8 cellular contexts compared by ENCODE assay signal in the genomic region with DNA sequence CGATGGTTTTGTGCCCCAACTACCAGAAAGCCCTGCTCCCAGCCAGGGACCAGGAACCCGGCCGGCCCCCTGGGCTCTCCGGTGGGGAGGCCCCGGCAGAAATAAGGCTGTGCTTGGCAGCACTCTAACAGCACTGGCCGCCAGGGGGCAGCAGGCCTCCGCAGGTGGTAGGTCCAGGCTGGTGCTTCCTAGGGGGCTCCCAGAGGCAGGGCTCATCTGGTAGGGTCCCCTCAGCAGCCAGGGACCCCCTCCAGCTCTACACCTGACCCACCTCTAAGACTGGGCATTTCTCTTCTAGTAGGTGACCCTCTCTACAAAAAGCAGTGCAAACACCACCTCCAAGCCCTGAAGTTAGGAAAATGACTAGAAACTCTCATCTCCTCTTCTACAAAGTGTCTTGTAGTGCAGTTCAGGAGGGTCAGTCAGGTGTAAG.
A peak's percentile ranks its signal among the peaks of the same experiment; 100 is the strongest.
DNase-seq lines count a peak whose midpoint lies in the region; ATAC-seq, FAIRE-seq and TF ChIP-seq lines count a peak whose summit lies in the region.

No MANE protein-coding gene starts in this region.

- H3K4me2 ChIP-seq in HepG2 (ENCODE audit: low read depth, low read length): no peak overlapping the region

- peaks cover 26% of the 10 kb centered on the region for H3K4me1 Mint-ChIP-seq in central memory CD8-positive, alpha-beta T cell

- H3K36me3 Mint-ChIP-seq in central memory CD8-positive, alpha-beta T cell (ENCODE audit: insufficient read depth): peaks cover 43% of the 10 kb centered on the region

- H3K9ac ChIP-seq in HepG2 (ENCODE audit: insufficient read depth, low read depth, low read length): no peak overlapping the region

- POLR2A ChIA-PET in HepG2 (lab: Yijun Ruan, JAX): no interaction called here

- H3K27ac Mint-ChIP-seq in central memory CD8-positive, alpha-beta T cell (ENCODE audit: low read depth): peak overlapping the region; percentile 57

- no TSS peak for BruUV-seq in HepG2 (replicated peaks; lab: Mats Ljungman, UMichigan)

- CTCF ChIA-PET in HepG2 (lab: Yijun Ruan, JAX; ENCODE audit: low intra/inter-chr PET ratio, low total read pairs): interaction anchor here (0.7 to 2.1 kb wide), 2 partner anchors 194 to 804 kb away, joined by 5 to 20 read pairs; no protein-coding TSS in a partner anchor

- TF ChIP-seq RAD21 in HepG2 (CRISPR knock-in tag; IDR thresholded peaks at IDR 0.05): peak; percentile 71

- no peak overlapping the region for H3K4me3 ChIP-seq in HepG2 (replicated peaks in 1 of 3; ENCODE audit: insufficient read depth in 1 of 3, low read depth in 2 of 3, low read length in 3 of 3)

- no peak for TF ChIP-seq POLR2A in HepG2 (IDR thresholded peaks at IDR 0.05; ENCODE audit: insufficient read depth in 1 of 2, low read depth in 2 of 2, low read length in 2 of 2)

- H3K79me2 ChIP-seq in HepG2 (ENCODE audit: insufficient read depth, low read length): no peaks in the 10 kb centered on the region

- intact Hi-C loops in HepG2 (cut with micrococcal nuclease; ENCODE audit: unreplicated experiment): loop anchor here (2.0 to 10.0 kb wide), 2 partner anchors 31 to 801 kb away; no protein-coding TSS in a partner anchor

- DNase-seq in NCI-H524 (lab: John Stamatoyannopoulos, UW) (peak; percentile 21 to 64), NCI-H524 treated with DMSO at 0.1 percent for 48 hours (lab: John Stamatoyannopoulos, UW) (no peak), NCI-H1694 treated with DMSO at 0.1 percent for 48 hours (lab: John Stamatoyannopoulos, UW) (peak; percentile 67), HepG2 (ENCODE audit: low spot score) (peak; percentile 35)
- peak; percentile 73 to 76 for DNase-seq in activated CD4-positive, alpha-beta T cell treated with anti-CD3 and anti-CD28 coated beads for 24 hours (ENCODE audit: low read depth in 2 of 2)
- DNase-seq in central memory CD8-positive, alpha-beta T cell (ENCODE audit: low spot score in 2 of 2): peak; percentile 72 to 80
- peak; percentile 56 to 85 (median 66) for DNase-seq in stimulated activated CD4-positive, alpha-beta T cell treated with anti-CD3 and anti-CD28 coated beads, TNF-alpha, amount 100 ng/mL, for 1 hour (ENCODE audit: low read depth in 3 of 3, low spot score in 1 of 3)

- no peaks in the 10 kb centered on the region for H3K4me1 ChIP-seq in HepG2 (ENCODE audit: insufficient read depth, low read length)

- ATAC-seq in HG02763 (IDR thresholded peaks at IDR 0.05; ENCODE audit: unreplicated experiment): peak; percentile 64
- ATAC-seq in central memory CD8-positive, alpha-beta T cell (replicated peaks; ENCODE audit: extremely low read depth, poor library complexity, severe bottlenecking): peak; percentile 84
- ATAC-seq in HepG2: peak; percentile 90

- no peak overlapping the region for H3K27ac ChIP-seq in HepG2 (ENCODE audit: extremely low read length, insufficient read depth, low read length)

- no peak for FAIRE-seq in HepG2 (lab: Jason Lieb, UNC)

- H3K27me3 Mint-ChIP-seq in central memory CD8-positive, alpha-beta T cell: no peaks in the 10 kb centered on the region

- no peak for TF ChIP-seq EP300 in HepG2 (IDR thresholded peaks at IDR 0.05; ENCODE audit: low read depth in 2 of 2, low read length in 2 of 2)
- TF ChIP-seq EP300 in HepG2 (CRISPR knock-in tag; IDR thresholded peaks at IDR 0.05; ENCODE audit: borderline replicate concordance): no peak

- no peaks in the 10 kb centered on the region for H4K20me1 ChIP-seq in HepG2 (ENCODE audit: insufficient read depth, low read length)

- no CpG with 5 or more reads among the region's 7 CpGs for WGBS in HepG2 (ENCODE audit: low lambda C conversion rate)

- H3K9me3 Mint-ChIP-seq in central memory CD8-positive, alpha-beta T cell: no peaks in the 10 kb centered on the region

- H3K36me3 ChIP-seq in HepG2 (replicated peaks in 1 of 2; ENCODE audit: control insufficient read depth in 1 of 2, insufficient read depth in 2 of 2, low read length in 2 of 2): no peaks in the 10 kb centered on the region

- no peak overlapping the region for H3K4me3 Mint-ChIP-seq in central memory CD8-positive, alpha-beta T cell

- no peaks in the 10 kb centered on the region for H3K9me3 ChIP-seq in HepG2 (ENCODE audit: low read length)

- peak; percentile 88 for TF ChIP-seq CTCF in HepG2 (CRISPR knock-in tag; IDR thresholded peaks at IDR 0.05)

- in situ Hi-C loops in HepG2 (cut with HindIII; ENCODE audit: extremely low pct_ligation_motif_present, low pct_unique_long_range_greater_than_20kb): loop anchor here (5.0 to 10.0 kb wide), 2 partner anchors 193 to 801 kb away; no protein-coding TSS in a partner anchor

- H2AFZ ChIP-seq in HepG2 (ENCODE audit: low read length): no peak overlapping the region

- peaks cover 0 to 57% of the 10 kb centered on the region in 2 experiments; a peak in 4 of 5 replicates for H3K27me3 ChIP-seq in HepG2 (ENCODE audit: control insufficient read depth in 1 of 2, insufficient read depth in 2 of 2, low read length in 2 of 2)

TF ChIP-seq in HepG2, 621 proteins besides CTCF, POLR2A, EP300 and RAD21 (continues in another document):
- TF ChIP-seq NFATC3 (CRISPR knock-in tag; IDR thresholded peaks at IDR 0.05): no peak
- TF ChIP-seq XRCC5 (optimal IDR thresholded peaks at IDR 0.05; ENCODE audit: low read length): peak; percentile 42
- TF ChIP-seq SMC3 (IDR thresholded peaks at IDR 0.05; ENCODE audit: low read length): peak; percentile 16; the same call in 1 of the 2 replicates
- no peak for TF ChIP-seq ZNF205 (CRISPR knock-in tag; IDR thresholded peaks at IDR 0.05)
- TF ChIP-seq ZFX (CRISPR knock-in tag; IDR thresholded peaks at IDR 0.05; ENCODE audit: low read depth): no peak
- TF ChIP-seq TOPORS (CRISPR knock-in tag; IDR thresholded peaks at IDR 0.05): no peak
- no peak for TF ChIP-seq ZNF891 (CRISPR knock-in tag; IDR thresholded peaks at IDR 0.05)
- TF ChIP-seq ZNF3 (CRISPR knock-in tag; IDR thresholded peaks at IDR 0.05): no peak
- no peak for TF ChIP-seq PHF8 (CRISPR knock-in tag; IDR thresholded peaks at IDR 0.05)
- TF ChIP-seq ZMYM4 (CRISPR knock-in tag; IDR thresholded peaks at IDR 0.05): no peak
- TF ChIP-seq, protein P1, sequence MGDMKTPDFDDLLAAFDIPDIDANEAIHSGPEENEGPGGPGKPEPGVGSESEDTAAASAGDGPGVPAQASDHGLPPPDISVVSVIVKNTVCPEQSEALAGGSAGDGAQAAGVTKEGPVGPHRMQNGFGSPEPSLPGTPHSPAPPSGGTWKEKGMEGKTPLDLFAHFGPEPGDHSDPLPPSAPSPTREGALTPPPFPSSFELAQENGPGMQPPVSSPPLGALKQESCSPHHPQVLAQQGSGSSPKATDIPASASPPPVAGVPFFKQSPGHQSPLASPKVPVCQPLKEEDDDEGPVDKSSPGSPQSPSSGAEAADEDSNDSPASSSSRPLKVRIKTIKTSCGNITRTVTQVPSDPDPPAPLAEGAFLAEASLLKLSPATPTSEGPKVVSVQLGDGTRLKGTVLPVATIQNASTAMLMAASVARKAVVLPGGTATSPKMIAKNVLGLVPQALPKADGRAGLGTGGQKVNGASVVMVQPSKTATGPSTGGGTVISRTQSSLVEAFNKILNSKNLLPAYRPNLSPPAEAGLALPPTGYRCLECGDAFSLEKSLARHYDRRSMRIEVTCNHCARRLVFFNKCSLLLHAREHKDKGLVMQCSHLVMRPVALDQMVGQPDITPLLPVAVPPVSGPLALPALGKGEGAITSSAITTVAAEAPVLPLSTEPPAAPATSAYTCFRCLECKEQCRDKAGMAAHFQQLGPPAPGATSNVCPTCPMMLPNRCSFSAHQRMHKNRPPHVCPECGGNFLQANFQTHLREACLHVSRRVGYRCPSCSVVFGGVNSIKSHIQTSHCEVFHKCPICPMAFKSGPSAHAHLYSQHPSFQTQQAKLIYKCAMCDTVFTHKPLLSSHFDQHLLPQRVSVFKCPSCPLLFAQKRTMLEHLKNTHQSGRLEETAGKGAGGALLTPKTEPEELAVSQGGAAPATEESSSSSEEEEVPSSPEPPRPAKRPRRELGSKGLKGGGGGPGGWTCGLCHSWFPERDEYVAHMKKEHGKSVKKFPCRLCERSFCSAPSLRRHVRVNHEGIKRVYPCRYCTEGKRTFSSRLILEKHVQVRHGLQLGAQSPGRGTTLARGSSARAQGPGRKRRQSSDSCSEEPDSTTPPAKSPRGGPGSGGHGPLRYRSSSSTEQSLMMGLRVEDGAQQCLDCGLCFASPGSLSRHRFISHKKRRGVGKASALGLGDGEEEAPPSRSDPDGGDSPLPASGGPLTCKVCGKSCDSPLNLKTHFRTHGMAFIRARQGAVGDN (CRISPR knock-in tag; IDR thresholded peaks at IDR 0.05): 0 out of 2 replicates have a peak, but pooled peaks have one; percentile 8
- TF ChIP-seq, protein P2, sequence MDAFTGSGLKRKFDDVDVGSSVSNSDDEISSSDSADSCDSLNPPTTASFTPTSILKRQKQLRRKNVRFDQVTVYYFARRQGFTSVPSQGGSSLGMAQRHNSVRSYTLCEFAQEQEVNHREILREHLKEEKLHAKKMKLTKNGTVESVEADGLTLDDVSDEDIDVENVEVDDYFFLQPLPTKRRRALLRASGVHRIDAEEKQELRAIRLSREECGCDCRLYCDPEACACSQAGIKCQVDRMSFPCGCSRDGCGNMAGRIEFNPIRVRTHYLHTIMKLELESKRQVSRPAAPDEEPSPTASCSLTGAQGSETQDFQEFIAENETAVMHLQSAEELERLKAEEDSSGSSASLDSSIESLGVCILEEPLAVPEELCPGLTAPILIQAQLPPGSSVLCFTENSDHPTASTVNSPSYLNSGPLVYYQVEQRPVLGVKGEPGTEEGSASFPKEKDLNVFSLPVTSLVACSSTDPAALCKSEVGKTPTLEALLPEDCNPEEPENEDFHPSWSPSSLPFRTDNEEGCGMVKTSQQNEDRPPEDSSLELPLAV (CRISPR knock-in tag; conservative IDR thresholded peaks at IDR 0.05; ENCODE audit: low read depth): no peak
- no peak for TF ChIP-seq IRF2 (CRISPR knock-in tag; IDR thresholded peaks at IDR 0.05)
